22 cellular contexts compared by ENCODE assay signal in the genomic region with DNA sequence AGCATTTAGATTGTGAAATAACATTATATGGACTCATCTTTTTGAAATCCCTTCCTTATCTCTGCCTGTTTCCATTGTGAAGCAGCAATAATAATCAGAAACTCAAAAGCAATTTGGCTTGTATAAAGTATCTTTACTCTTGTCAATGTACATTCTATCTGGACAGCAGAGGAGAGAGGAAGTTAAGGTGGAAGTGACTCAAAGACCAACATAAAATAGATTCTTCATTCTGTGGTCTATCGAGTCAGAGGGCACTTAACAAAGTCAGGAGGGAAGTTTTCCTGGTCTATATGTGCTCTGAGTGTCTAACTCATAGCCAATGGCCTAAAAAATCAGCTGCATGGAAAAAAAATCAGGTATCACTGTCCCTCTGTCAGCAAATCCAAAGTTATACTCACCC.
A peak's percentile ranks its signal among the peaks of the same experiment; 100 is the strongest.
DNase-seq lines count a peak whose midpoint lies in the region; ATAC-seq and TF ChIP-seq lines count a peak whose summit lies in the region.
"Had no signal": no experiment of that assay in that cellular context is flagged by ENCODE, and none has a peak within 500 bp of the region (broad histone marks: within the 10 kb centered on the region; RNA-seq: fewer than 3 reads in every experiment).

No MANE protein-coding gene starts in this region.

- no peak overlapping the region for H3K4me3 ChIP-seq in cardiac fibroblast (replicated peaks in 1 of 2; ENCODE audit: low read depth in 2 of 2, low read length in 2 of 2)
- H3K4me3 ChIP-seq: GM12878, K562, upper lobe of right lung had no signal

- H3K4me3 Mint-ChIP-seq in activated naive CD8-positive, alpha-beta T cell treated with anti-CD3 and anti-CD28 coated beads for 36 hours = no peak overlapping the region
- H3K4me3 Mint-ChIP-seq in stimulated activated memory B cell treated with anti-CD40 and anti-IgM and Interleukin-4, amounts not matched to agents 10 μg/mL and 1 μg/mL and 100 μg/mL, for 72 hours = no peak overlapping the region
- H3K4me3 Mint-ChIP-seq: CD4-positive, alpha-beta T cell had no signal

- DNase-seq in HCEC 1CT = peak; percentile 3
- peak; percentile 43 for DNase-seq in NCI-H226
- DNase-seq in cardiac fibroblast (ENCODE audit: low read depth in 2 of 2) = peak; percentile 8 to 36
- peak; percentile 33 to 85 for DNase-seq in lung microvascular endothelial cell (ENCODE audit: low read depth in 2 of 2)
- DNase-seq in activated naive CD8-positive, alpha-beta T cell treated with anti-CD3 and anti-CD28 coated beads for 36 hours = no peak
- DNase-seq in cerebellum (ENCODE audit: low spot score) = no peak
- no peak for DNase-seq in amygdala (lab: John Stamatoyannopoulos, UW)
- DNase-seq: activated CD4-positive, alpha-beta T cell treated with anti-CD3 and anti-CD28 coated beads, Interleukin-2, amount 50 U/mL, for 4 hours; activated gamma-delta T cell; aorta; CD4-positive, alpha-beta T cell; left ventricle myocardium superior; NCI-H1092 treated with DMSO at 0.1 percent for 48 hours; NCI-H526; SHP77 treated with DMSO at 0.1 percent for 48 hours; stimulated activated CD4-positive, alpha-beta T cell treated with anti-CD3 and anti-CD28 coated beads, Interleukin-12 subunit alpha, Interleukin-12 subunit beta, amount 100 ng/mL, for 4 hours; stimulated activated CD8-positive, alpha-beta memory T cell treated with anti-CD3 and anti-CD28 coated beads, Interleukin-4, amount 100 ng/mL, for 48 hours; upper lobe of right lung; WERI-Rb-1 had no signal

- H3K4me1 Mint-ChIP-seq in activated naive CD8-positive, alpha-beta T cell treated with anti-CD3 and anti-CD28 coated beads for 36 hours = no peaks in the 10 kb centered on the region
- no peaks in the 10 kb centered on the region for H3K4me1 Mint-ChIP-seq in stimulated activated memory B cell treated with anti-CD40 and anti-IgM and Interleukin-4, amounts not matched to agents 10 μg/mL and 1 μg/mL and 100 μg/mL, for 72 hours

- H3K27me3 Mint-ChIP-seq in activated naive CD8-positive, alpha-beta T cell treated with anti-CD3 and anti-CD28 coated beads for 36 hours = peaks cover 7% of the 10 kb centered on the region
- H3K27me3 Mint-ChIP-seq in stimulated activated memory B cell treated with anti-CD40 and anti-IgM and Interleukin-4, amounts not matched to agents 10 μg/mL and 1 μg/mL and 100 μg/mL, for 72 hours = peaks cover 16% of the 10 kb centered on the region

- no peaks in the 10 kb centered on the region for H3K36me3 Mint-ChIP-seq in activated naive CD8-positive, alpha-beta T cell treated with anti-CD3 and anti-CD28 coated beads for 36 hours
- H3K36me3 Mint-ChIP-seq in stimulated activated memory B cell treated with anti-CD40 and anti-IgM and Interleukin-4, amounts not matched to agents 10 μg/mL and 1 μg/mL and 100 μg/mL, for 72 hours = peaks cover 3% of the 10 kb centered on the region

- H3K27ac Mint-ChIP-seq in activated naive CD8-positive, alpha-beta T cell treated with anti-CD3 and anti-CD28 coated beads for 36 hours = no peak overlapping the region
- H3K27ac Mint-ChIP-seq in stimulated activated memory B cell treated with anti-CD40 and anti-IgM and Interleukin-4, amounts not matched to agents 10 μg/mL and 1 μg/mL and 100 μg/mL, for 72 hours = no peak overlapping the region
- H3K27ac Mint-ChIP-seq: CD4-positive, alpha-beta T cell had no signal

- ATAC-seq in stimulated activated memory B cell treated with anti-CD40 and anti-IgM and Interleukin-4, amounts not matched to agents 10 μg/mL and 1 μg/mL and 100 μg/mL, for 72 hours = no peak
- ATAC-seq: GM12878, K562, left ventricle myocardium superior, upper lobe of right lung had no signal

- H3K9me3 Mint-ChIP-seq in activated naive CD8-positive, alpha-beta T cell treated with anti-CD3 and anti-CD28 coated beads for 36 hours = peaks cover 3% of the 10 kb centered on the region
- peaks cover 3% of the 10 kb centered on the region for H3K9me3 Mint-ChIP-seq in stimulated activated memory B cell treated with anti-CD40 and anti-IgM and Interleukin-4, amounts not matched to agents 10 μg/mL and 1 μg/mL and 100 μg/mL, for 72 hours

- TF ChIP-seq CTCF in cardiac fibroblast (IDR thresholded peaks at IDR 0.05; ENCODE audit: low read depth, low read length) = no peak

Comparison
In these comparisons a context has a peak if more than half of its experiments do, and no peak if none do; other contexts are left out.
1. DNase-seq: peak in HCEC 1CT (single experiment), NCI-H226 (single experiment), cardiac fibroblast (2 of 2) and lung microvascular endothelial cell (2 of 2); none in activated naive CD8-positive, alpha-beta T cell treated with anti-CD3 and anti-CD28 coated beads for 36 hours (single experiment), cerebellum (single experiment) and amygdala (0 of 56).